Comparison of ENCODE assay signal across 1 cellular context in genomic region chr4:122152699-122153328, GRCh38.
TF ChIP-seq lines count a peak whose summit lies in the region.

No MANE protein-coding gene starts in this region.

TF ChIP-seq in HepG2, 621 proteins besides CTCF, POLR2A, EP300 and RAD21 (continued from another document):
- TF ChIP-seq ZNF18 (CRISPR knock-in tag; IDR thresholded peaks at IDR 0.05; ENCODE audit: insufficient replicate concordance) (peak; percentile 23), ZXDC (CRISPR knock-in tag; IDR thresholded peaks at IDR 0.05) (0 out of 2 replicates have a peak, but pooled peaks have one; percentile 1), ISL2 (CRISPR knock-in tag; IDR thresholded peaks at IDR 0.05) (no peak), MTA1 (CRISPR knock-in tag; IDR thresholded peaks at IDR 0.05; ENCODE audit: borderline replicate concordance) (no peak), ZNF605 (CRISPR knock-in tag; IDR thresholded peaks at IDR 0.05) (no peak), GLI4 (CRISPR knock-in tag; IDR thresholded peaks at IDR 0.05; ENCODE audit: borderline replicate concordance) (no peak), CENPT (CRISPR knock-in tag; IDR thresholded peaks at IDR 0.05; ENCODE audit: low read depth) (no peak), SRSF4 (IDR thresholded peaks at IDR 0.05; ENCODE audit: low read depth, low read length, poor library complexity, severe bottlenecking) (no peak), SALL1 (CRISPR knock-in tag; IDR thresholded peaks at IDR 0.05) (no peak), ZNF234 (CRISPR knock-in tag; conservative IDR thresholded peaks at IDR 0.05) (no peak), ZNF354B (CRISPR knock-in tag; IDR thresholded peaks at IDR 0.05) (no peak), TCF7L2 (IDR thresholded peaks at IDR 0.05; ENCODE audit: low read depth, low read length) (no peak)
TF ChIP-seq in HepG2: peak in this region for 22.
